ENCODE assay signal across 8 cellular contexts in the genomic region with DNA sequence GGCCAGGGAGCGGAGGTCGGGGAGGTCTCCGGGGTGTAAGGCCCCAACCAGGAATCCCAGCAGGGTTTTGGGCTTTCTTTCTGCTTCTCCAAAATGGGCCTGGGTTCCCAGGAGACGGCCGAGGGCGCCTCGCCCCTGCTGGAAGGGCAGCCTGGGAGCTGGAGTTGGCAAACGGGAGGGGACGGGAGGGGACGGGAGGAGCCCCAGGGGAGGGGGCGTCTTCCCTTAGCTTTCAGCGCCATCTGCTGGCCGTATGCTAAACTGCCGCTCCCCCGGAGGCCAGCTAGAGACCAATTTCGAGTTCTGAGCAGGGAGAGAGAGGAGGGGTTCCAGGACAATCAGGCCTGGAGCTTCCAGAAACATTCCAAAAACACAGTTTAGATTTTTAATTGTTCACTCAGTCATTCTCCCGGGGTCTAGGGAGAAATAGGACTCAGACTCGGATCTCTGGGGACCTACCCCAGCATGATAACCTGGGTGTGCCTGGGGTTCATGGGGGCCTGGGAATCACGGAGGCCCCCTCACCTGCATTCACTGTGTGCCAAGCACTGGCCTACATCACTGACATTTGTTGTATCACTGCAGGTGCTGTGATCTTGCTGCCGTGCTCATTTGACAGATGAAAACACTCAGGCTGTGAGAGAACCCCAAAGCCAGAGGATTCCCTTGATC.
DNase-seq lines count a peak whose midpoint lies in the region; ATAC-seq and TF ChIP-seq lines count a peak whose summit lies in the region.

No MANE protein-coding gene starts in this region.

- H3K27me3 ChIP-seq in WERI-Rb-1 (ENCODE audit: insufficient read depth, low read depth, severe bottlenecking) = no peaks in the 10 kb centered on the region
- H3K27me3 ChIP-seq in brain microvascular endothelial cell (replicated peaks) = peaks cover 1% of the 10 kb centered on the region

- in situ Hi-C loops in GM13977 (cut with MboI; ENCODE audit: low pct_unique_long_range_greater_than_20kb, low sequenced_read_pairs, unreplicated experiment) = no loop called here
- in situ Hi-C loops in brain microvascular endothelial cell (cut with HindIII; ENCODE audit: low pct_ligation_motif_present, low sequenced_read_pairs) = no loop called here

- H3K4me3 ChIP-seq in WERI-Rb-1 (ENCODE audit: low read depth, low read length) = peak overlapping the region; percentile 9; the same call in 1 of the 2 replicates
- H3K4me3 ChIP-seq in brain microvascular endothelial cell (ENCODE audit: low read depth, low read length) = no peak overlapping the region

- H3K27ac ChIP-seq in WERI-Rb-1 (no peak overlapping the region; the same call in 1 of the 2 replicates), brain microvascular endothelial cell (no peak overlapping the region)

- H3K36me3 ChIP-seq in WERI-Rb-1 = no peaks in the 10 kb centered on the region
- H3K36me3 ChIP-seq in brain microvascular endothelial cell (replicated peaks) = no peaks in the 10 kb centered on the region

- ATAC-seq in HG03432 (IDR thresholded peaks at IDR 0.05; ENCODE audit: unreplicated experiment) = no peak

- TF ChIP-seq CTCF in GM13977 (IDR thresholded peaks at IDR 0.05; ENCODE audit: extremely low read depth, insufficient read depth, missing control alignments) (peak; percentile 94), WERI-Rb-1 (IDR thresholded peaks at IDR 0.05; ENCODE audit: low read depth, low read length) (peak; percentile 91), brain microvascular endothelial cell (IDR thresholded peaks at IDR 0.05; ENCODE audit: low read depth, low read length, missing control alignments) (peak; percentile 94)

- DNase-seq in 8988T = peak; percentile 77
- DNase-seq in GM13977 (ENCODE audit: low spot score) = peak; percentile 82
- DNase-seq in NCI-H2171 (lab: John Stamatoyannopoulos, UW) = peak; percentile 73
- DNase-seq in WERI-Rb-1 = peak; percentile 94
- DNase-seq in brain microvascular endothelial cell = peak; percentile 67
- DNase-seq in islet precursor cell = peak; percentile 91
- DNase-seq in stimulated activated CD4-positive, alpha-beta T cell treated with anti-CD3 and anti-CD28 coated beads, Interleukin-15, amount 100 ng/mL, for 48 hours (ENCODE audit: low read depth in 2 of 2) = peak; percentile 60 to 65

- no peaks in the 10 kb centered on the region for H3K9me3 ChIP-seq in WERI-Rb-1 (ENCODE audit: severe bottlenecking)
